16 cellular contexts compared by ENCODE assay signal in genomic region chr1:10651377-10651776, GRCh38.
DNase-seq lines count a peak whose midpoint lies in the region; ATAC-seq and TF ChIP-seq lines count a peak whose summit lies in the region.
"Had no signal": no experiment of that assay in that cellular context is flagged by ENCODE, and none has a peak within 500 bp of the region (broad histone marks: within the 10 kb centered on the region; RNA-seq: fewer than 3 reads in every experiment).

No MANE protein-coding gene starts in this region.

- TF ChIP-seq EP300 in sigmoid colon (IDR thresholded peaks at IDR 0.05): no peak

- no peaks in the 10 kb centered on the region for H3K9me3 Mint-ChIP-seq in GM23338
- H3K9me3 Mint-ChIP-seq: activated CD8-positive, alpha-beta T cell treated with anti-CD3 and anti-CD28 coated beads for 36 hours; activated T-helper 1 cell treated with anti-CD3 and anti-CD28 coated beads, Interleukin-12 subunit alpha, Interleukin-12 subunit beta, Interleukin-2, Interleukin-4 antibody, amounts not matched to agents 30 ng/mL and 10 ng/mL and 1 ng/mL, durations not matched to agents 14 hours and 24 hours and 36 hours; CD8-positive, alpha-beta memory T cell; natural killer cell had no signal

- H3K36me3 ChIP-seq in GM23338 (ENCODE audit: insufficient read depth) (no peaks in the 10 kb centered on the region), sigmoid colon (peaks cover 0 to 50% (median 31%) of the 10 kb centered on the region in 4 donors)
- H3K36me3 ChIP-seq: adrenal gland, HAP-1 had no signal

- H3K4me3 ChIP-seq in GM23338 (no peak overlapping the region), sigmoid colon (no peak overlapping the region)
- H3K4me3 ChIP-seq: adrenal gland, HAP-1 had no signal

- no peaks in the 10 kb centered on the region for H4K20me1 ChIP-seq in GM23338 (replicated peaks; ENCODE audit: insufficient read depth)

- H3K27ac ChIP-seq in GM23338 (ENCODE audit: low read depth) (no peak overlapping the region), VCaP (peak overlapping the region; percentile 57), sigmoid colon (peak overlapping the region; percentile 6 to 98 (median 94))
- H3K27ac ChIP-seq: adrenal gland had no signal

- TF ChIP-seq CTCF in GM23338 (conservative IDR thresholded peaks at IDR 0.05; ENCODE audit: low read depth in 2 of 2): no peak
- no peak for TF ChIP-seq CTCF in VCaP (conservative IDR thresholded peaks at IDR 0.05)
- TF ChIP-seq CTCF in sigmoid colon (IDR thresholded peaks at IDR 0.05): no peak

- no peaks in the 10 kb centered on the region for H3K79me2 ChIP-seq in GM23338 (replicated peaks; ENCODE audit: insufficient read depth)

- H2AFZ ChIP-seq in GM23338: no peak overlapping the region

- H3K4me3 Mint-ChIP-seq in GM23338: peak overlapping the region; percentile 53
- H3K4me3 Mint-ChIP-seq: activated CD8-positive, alpha-beta T cell treated with anti-CD3 and anti-CD28 coated beads for 36 hours; activated T-helper 1 cell treated with anti-CD3 and anti-CD28 coated beads, Interleukin-12 subunit alpha, Interleukin-12 subunit beta, Interleukin-2, Interleukin-4 antibody, amounts not matched to agents 30 ng/mL and 10 ng/mL and 1 ng/mL, durations not matched to agents 14 hours and 24 hours and 36 hours; CD8-positive, alpha-beta memory T cell; natural killer cell had no signal

- no peak overlapping the region for H3K27ac Mint-ChIP-seq in GM23338
- H3K27ac Mint-ChIP-seq: activated CD8-positive, alpha-beta T cell treated with anti-CD3 and anti-CD28 coated beads for 36 hours; activated T-helper 1 cell treated with anti-CD3 and anti-CD28 coated beads, Interleukin-12 subunit alpha, Interleukin-12 subunit beta, Interleukin-2, Interleukin-4 antibody, amounts not matched to agents 30 ng/mL and 10 ng/mL and 1 ng/mL, durations not matched to agents 14 hours and 24 hours and 36 hours had no signal

- no peak for TF ChIP-seq POLR2A in sigmoid colon (IDR thresholded peaks at IDR 0.05)

- peak overlapping the region; percentile 38; the same call in 1 of the 2 replicates for H3K4me2 ChIP-seq in GM23338

- DNase-seq in GM23338 (ENCODE audit: low spot score): peak; percentile 65
- DNase-seq in left kidney (ENCODE audit: low read depth, low spot score): peak; percentile 62
- no peak for DNase-seq in sigmoid colon
- DNase-seq in inferior parietal cortex (ENCODE audit: extremely low spot score): no peak
- DNase-seq in NCI-H1417 treated with DMSO at 0.1 percent for 48 hours (lab: John Stamatoyannopoulos, UW): no peak
- DNase-seq in NCI-H1436 (lab: John Stamatoyannopoulos, UW): no peak
- DNase-seq: activated CD8-positive, alpha-beta T cell treated with anti-CD3 and anti-CD28 coated beads for 36 hours; CD8-positive, alpha-beta memory T cell; hypothalamus; natural killer cell; NCI-H2029 treated with DMSO at 0.1 percent for 48 hours had no signal

- ATAC-seq in GM23338: peak; percentile 41
- ATAC-seq in GM21825 (IDR thresholded peaks at IDR 0.05; ENCODE audit: unreplicated experiment): no peak
- ATAC-seq: activated CD8-positive, alpha-beta T cell treated with anti-CD3 and anti-CD28 coated beads for 36 hours; natural killer cell had no signal

- H3K4me1 ChIP-seq in GM23338 (ENCODE audit: insufficient read depth) (peaks cover 14% of the 10 kb centered on the region), sigmoid colon (peaks cover 0 to 99% (median 88%) of the 10 kb centered on the region in 4 donors)
- H3K4me1 ChIP-seq: adrenal gland, HAP-1 had no signal

- H3K36me3 Mint-ChIP-seq in GM23338 (ENCODE audit: low read depth): no peaks in the 10 kb centered on the region
- H3K36me3 Mint-ChIP-seq: natural killer cell had no signal

- H3K9me2 ChIP-seq in GM23338 (ENCODE audit: insufficient read depth): no peaks in the 10 kb centered on the region

- intact Hi-C loops in sigmoid colon (cut with DNase I): no loop called here

- 80 to 91% methylated on average over 20 of the region's 20 CpGs for WGBS in sigmoid colon, 2 donors

- H3K9me3 ChIP-seq in sigmoid colon: no peaks in the 10 kb centered on the region
- H3K9me3 ChIP-seq: adrenal gland, HAP-1 had no signal

- H3F3A ChIP-seq in GM23338 (replicated peaks; ENCODE audit: low read depth): 0 out of 2 replicates have a peak, but pooled peaks cover 6% of the 10 kb centered on the region

- peaks cover 2% of the 10 kb centered on the region for H3K4me1 Mint-ChIP-seq in GM23338
- H3K4me1 Mint-ChIP-seq: CD8-positive, alpha-beta memory T cell; natural killer cell had no signal

- peaks cover 21% of the 10 kb centered on the region for H3K27me3 Mint-ChIP-seq in GM23338 (ENCODE audit: insufficient read depth, low read depth, poor library complexity)
- H3K27me3 Mint-ChIP-seq: activated CD8-positive, alpha-beta T cell treated with anti-CD3 and anti-CD28 coated beads for 36 hours; CD8-positive, alpha-beta memory T cell had no signal

- H3K27me3 ChIP-seq in GM23338 (ENCODE audit: insufficient read depth) (peaks cover 10% of the 10 kb centered on the region), sigmoid colon (no peaks in the 10 kb centered on the region)
- H3K27me3 ChIP-seq: adrenal gland had no signal

TF ChIP-seq in GM23338, 12 proteins besides CTCF, POLR2A, EP300 and RAD21 (continues in another document):
- TF ChIP-seq ZNF331 (CRISPR knock-in tag; IDR thresholded peaks at IDR 0.05; ENCODE audit: low read depth) (no peak), ZNF114 (CRISPR knock-in tag; IDR thresholded peaks at IDR 0.05) (no peak), JUNB (IDR thresholded peaks at IDR 0.05; ENCODE audit: unreplicated experiment) (no peak), CREB1 (CRISPR knock-in tag; IDR thresholded peaks at IDR 0.05; ENCODE audit: low read depth) (no peak), POLR2AphosphoS5 (IDR thresholded peaks at IDR 0.05; ENCODE audit: low read depth) (no peak), NANOG (IDR thresholded peaks at IDR 0.05; ENCODE audit: borderline replicate concordance) (no peak), STAT1 (IDR thresholded peaks at IDR 0.05; ENCODE audit: unreplicated experiment) (no peak), EZH2phosphoT487 (IDR thresholded peaks at IDR 0.05; ENCODE audit: unreplicated experiment) (no peak)
- TF ChIP-seq, protein P1, sequence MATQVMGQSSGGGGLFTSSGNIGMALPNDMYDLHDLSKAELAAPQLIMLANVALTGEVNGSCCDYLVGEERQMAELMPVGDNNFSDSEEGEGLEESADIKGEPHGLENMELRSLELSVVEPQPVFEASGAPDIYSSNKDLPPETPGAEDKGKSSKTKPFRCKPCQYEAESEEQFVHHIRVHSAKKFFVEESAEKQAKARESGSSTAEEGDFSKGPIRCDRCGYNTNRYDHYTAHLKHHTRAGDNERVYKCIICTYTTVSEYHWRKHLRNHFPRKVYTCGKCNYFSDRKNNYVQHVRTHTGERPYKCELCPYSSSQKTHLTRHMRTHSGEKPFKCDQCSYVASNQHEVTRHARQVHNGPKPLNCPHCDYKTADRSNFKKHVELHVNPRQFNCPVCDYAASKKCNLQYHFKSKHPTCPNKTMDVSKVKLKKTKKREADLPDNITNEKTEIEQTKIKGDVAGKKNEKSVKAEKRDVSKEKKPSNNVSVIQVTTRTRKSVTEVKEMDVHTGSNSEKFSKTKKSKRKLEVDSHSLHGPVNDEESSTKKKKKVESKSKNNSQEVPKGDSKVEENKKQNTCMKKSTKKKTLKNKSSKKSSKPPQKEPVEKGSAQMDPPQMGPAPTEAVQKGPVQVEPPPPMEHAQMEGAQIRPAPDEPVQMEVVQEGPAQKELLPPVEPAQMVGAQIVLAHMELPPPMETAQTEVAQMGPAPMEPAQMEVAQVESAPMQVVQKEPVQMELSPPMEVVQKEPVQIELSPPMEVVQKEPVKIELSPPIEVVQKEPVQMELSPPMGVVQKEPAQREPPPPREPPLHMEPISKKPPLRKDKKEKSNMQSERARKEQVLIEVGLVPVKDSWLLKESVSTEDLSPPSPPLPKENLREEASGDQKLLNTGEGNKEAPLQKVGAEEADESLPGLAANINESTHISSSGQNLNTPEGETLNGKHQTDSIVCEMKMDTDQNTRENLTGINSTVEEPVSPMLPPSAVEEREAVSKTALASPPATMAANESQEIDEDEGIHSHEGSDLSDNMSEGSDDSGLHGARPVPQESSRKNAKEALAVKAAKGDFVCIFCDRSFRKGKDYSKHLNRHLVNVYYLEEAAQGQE (IDR thresholded peaks at IDR 0.05; ENCODE audit: unreplicated experiment): no peak

Comparison
In these comparisons a context has a peak if more than half of its experiments do, and no peak if none do; other contexts are left out.
1. DNase-seq: peak in GM23338 (single experiment) and left kidney (single experiment); none in sigmoid colon (single experiment), inferior parietal cortex (single experiment), NCI-H1417 treated with DMSO at 0.1 percent for 48 hours (single experiment) and NCI-H1436 (single experiment).